ENCODE assay signal across 13 cellular contexts in the genomic region with DNA sequence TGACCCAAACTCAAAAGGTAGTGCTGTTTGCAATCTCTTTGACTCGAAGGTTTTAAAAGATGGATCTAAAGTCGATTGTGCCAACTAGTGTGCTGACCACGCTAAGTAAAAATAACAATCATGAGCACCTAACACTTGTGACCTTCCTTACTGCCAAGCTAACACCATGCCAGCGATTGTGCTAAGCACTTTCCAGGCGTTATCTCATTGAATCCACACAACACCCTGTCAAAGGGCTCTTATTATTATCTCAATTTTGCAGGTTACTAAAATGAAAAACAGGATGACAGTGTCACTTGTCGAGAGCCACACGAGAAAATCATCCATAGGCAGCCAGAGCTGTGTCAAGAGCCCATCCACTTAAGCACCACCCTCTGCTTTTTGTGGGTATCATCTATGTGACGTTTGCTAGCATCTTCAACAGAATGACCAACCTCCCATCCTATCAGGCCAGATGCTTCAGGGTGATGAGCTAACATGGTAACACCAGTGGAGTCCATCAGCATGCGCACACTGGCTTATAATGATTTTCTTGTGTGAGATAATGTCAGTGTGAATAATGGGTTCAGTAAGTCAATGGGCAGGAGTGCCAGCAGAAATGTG. TPM values are rescaled to one million over a fixed set of nuclear protein-coding genes. Genes with fewer than 3 reads are reported as not detected.
DNase-seq lines count a peak whose midpoint lies in the region; TF ChIP-seq lines count a peak whose summit lies in the region.
"Had no signal": no experiment of that assay in that cellular context is flagged by ENCODE, and none has a peak within 500 bp of the region (broad histone marks: within the 10 kb centered on the region; RNA-seq: fewer than 3 reads in every experiment).

No MANE protein-coding gene starts in this region.

- H3K27me3 ChIP-seq in neural progenitor cell, result peaks cover 66% of the 10 kb centered on the region
- H3K27me3 ChIP-seq: ascending aorta, tibial nerve had no signal

- H3K4me1 Mint-ChIP-seq in neural progenitor cell, result peaks cover 3% of the 10 kb centered on the region

- H4K20me1 ChIP-seq in neural progenitor cell (ENCODE audit: low read depth), result no peaks in the 10 kb centered on the region

- H3K4me3 ChIP-seq in coronary artery (peak overlapping the region; percentile 78), neural progenitor cell (no peak overlapping the region)

- TF ChIP-seq CTCF in coronary artery (IDR thresholded peaks at IDR 0.05) (no peak), neural progenitor cell (IDR thresholded peaks at IDR 0.05) (no peak)

- peaks cover 17% of the 10 kb centered on the region for H3K9me3 Mint-ChIP-seq in neural progenitor cell

- peaks cover 3% of the 10 kb centered on the region for H3F3A ChIP-seq in neural progenitor cell (ENCODE audit: low read depth)

- H3K4me1 ChIP-seq in neural progenitor cell, result no peaks in the 10 kb centered on the region

- no peaks in the 10 kb centered on the region for H3K36me3 ChIP-seq in neural progenitor cell
- H3K36me3 ChIP-seq: ascending aorta, tibial nerve had no signal

- peaks cover 2% of the 10 kb centered on the region for H3K36me3 Mint-ChIP-seq in neural progenitor cell

- H3K27ac ChIP-seq in coronary artery, result peak overlapping the region in 1 of 2 donors; percentile 4
- H3K27ac ChIP-seq in neural progenitor cell, result no peak overlapping the region
- H3K27ac ChIP-seq: 22Rv1, VCaP had no signal

- H3K27ac Mint-ChIP-seq in neural progenitor cell, result no peak overlapping the region

- H3K79me2 ChIP-seq in neural progenitor cell (ENCODE audit: low read depth), result no peaks in the 10 kb centered on the region

- DNase-seq in NCI-H146 (lab: John Stamatoyannopoulos, UW) (peak; percentile 40), NCI-H146 treated with DMSO at 0.1 percent for 48 hours (lab: John Stamatoyannopoulos, UW; ENCODE audit: unreplicated experiment) (no peak), NCI-H524 (lab: John Stamatoyannopoulos, UW) (peak; percentile 92 to 95), coronary artery (ENCODE audit: low spot score) (no peak), neural progenitor cell (ENCODE audit: low spot score) (no peak), mesenteric fat pad (ENCODE audit: low spot score) (no peak), foreskin melanocyte (no peak)
- no peak for DNase-seq in stimulated activated CD4-positive, alpha-beta T cell treated with anti-CD3 and anti-CD28 coated beads, Interleukin-4, amount 100 ng/mL, for 24 hours

- H3K4me2 ChIP-seq in neural progenitor cell, result no peak overlapping the region

- no peaks in the 10 kb centered on the region for H3K9me3 ChIP-seq in neural progenitor cell (ENCODE audit: low read depth)
- H3K9me3 ChIP-seq: ascending aorta, tibial nerve had no signal

- H3K27me3 Mint-ChIP-seq in neural progenitor cell (ENCODE audit: insufficient read depth, low read depth), result peaks cover 35% of the 10 kb centered on the region

- H3K9ac ChIP-seq in neural progenitor cell, result no peak overlapping the region

- H3K4me3 Mint-ChIP-seq in neural progenitor cell, result peak overlapping the region; percentile 71

- no peak overlapping the region for H2AFZ ChIP-seq in neural progenitor cell (replicated peaks)

RNA-seq across cellular contexts. Expression of a gene that starts 0.9 kb away (rescaled TPM):
- not detected in 2 replicates for total RNA-seq in neural progenitor cell (ENCODE audit: low replicate concordance)
- 13.7 TPM for total RNA-seq in mesenteric fat pad
- total RNA-seq: G401 had no signal

RNA-seq across cellular contexts. Expression of a gene that starts 10.9 kb away (rescaled TPM):
- total RNA-seq in neural progenitor cell (ENCODE audit: low replicate concordance) (43.7 and 45.6 TPM in 2 replicates), mesenteric fat pad (46.8 TPM)

RNA-seq across cellular contexts. Expression of a gene that starts 53.5 kb away (rescaled TPM):
- 0.28 TPM in 1 of 2 replicates, not detected in the other for total RNA-seq in neural progenitor cell (ENCODE audit: low replicate concordance)
- 85.1 TPM for total RNA-seq in mesenteric fat pad

Comparison
In these comparisons a context has a peak if more than half of its experiments do, and no peak if none do; other contexts are left out.
1. DNase-seq: peak in NCI-H146 (single experiment) and NCI-H524 (2 of 2); none in NCI-H146 treated with DMSO at 0.1 percent for 48 hours (single experiment), coronary artery (single experiment), neural progenitor cell (single experiment), mesenteric fat pad (single experiment), foreskin melanocyte (single experiment) and stimulated activated CD4-positive, alpha-beta T cell treated with anti-CD3 and anti-CD28 coated beads, Interleukin-4, amount 100 ng/mL, for 24 hours (single experiment).
2. RNA of a gene that starts 0.9 kb away (total RNA-seq): 13.7 TPM in mesenteric fat pad (single experiment); not detected in neural progenitor cell; every median in the first group is over 10 times any median in the second.
3. RNA of a gene that starts 53.5 kb away (total RNA-seq): 85.1 TPM in mesenteric fat pad (single experiment); 0.28 TPM in neural progenitor cell; every median in the first group is over 10 times any median in the second.